Comparison of ENCODE assay signal across 7 cellular contexts in genomic region chr2:46493241-46493970, GRCh38. TPM values are rescaled to one million over a fixed set of nuclear protein-coding genes. Genes with fewer than 3 reads are reported as not detected.
A peak's percentile ranks its signal among the peaks of the same experiment; 100 is the strongest.
DNase-seq lines count a peak whose midpoint lies in the region; ATAC-seq and TF ChIP-seq lines count a peak whose summit lies in the region.

No MANE protein-coding gene starts in this region.

- H4K20me1 ChIP-seq in OCI-LY3 (ENCODE audit: insufficient read depth, low read length), result no peaks in the 10 kb centered on the region

- no peak overlapping the region for H4K8ac ChIP-seq in mesenchymal stem cell (ENCODE audit: low read length)

- H2AFZ ChIP-seq in OCI-LY3 (ENCODE audit: low read depth, low read length) (no peak overlapping the region), mesenchymal stem cell (ENCODE audit: low read depth, low read length) (no peak overlapping the region)

- no peaks in the 10 kb centered on the region for H3K36me3 ChIP-seq in OCI-LY3 (replicated peaks; ENCODE audit: low read depth, low read length)
- no peaks in the 10 kb centered on the region for H3K36me3 ChIP-seq in mesenchymal stem cell (ENCODE audit: control insufficient read depth in 1 of 2, insufficient read depth in 2 of 2, low read depth in 1 of 2, low read length in 2 of 2)

- peak overlapping the region; percentile 39 to 80 for H2BK12ac ChIP-seq in mesenchymal stem cell (ENCODE audit: low read length in 2 of 2)

- H2BK120ac ChIP-seq in mesenchymal stem cell (ENCODE audit: low read depth, low read length), result no peak overlapping the region

- no peak overlapping the region for H2BK5ac ChIP-seq in mesenchymal stem cell (ENCODE audit: low read depth, low read length, poor library complexity, severe bottlenecking)

- no peaks in the 10 kb centered on the region for H3K79me1 ChIP-seq in mesenchymal stem cell (replicated peaks; ENCODE audit: low read length, poor library complexity, severe bottlenecking)

- H3K27ac ChIP-seq in OCI-LY3 (ENCODE audit: low read length), result peak overlapping the region; percentile 80
- H3K27ac ChIP-seq in mesenchymal stem cell (ENCODE audit: low read length, poor library complexity, severe bottlenecking), result no peak overlapping the region

- no peak overlapping the region for H3K14ac ChIP-seq in mesenchymal stem cell (ENCODE audit: low read length in 2 of 2)

- peaks cover 69% of the 10 kb centered on the region for H3K4me1 ChIP-seq in OCI-LY3 (ENCODE audit: low read length)
- H3K4me1 ChIP-seq in mesenchymal stem cell (ENCODE audit: control insufficient read depth, insufficient read depth, low read depth, low read length), result peaks cover 6% of the 10 kb centered on the region

- no peaks in the 10 kb centered on the region for H3K79me2 ChIP-seq in OCI-LY3 (ENCODE audit: low read length)

- H2AK5ac ChIP-seq in mesenchymal stem cell (ENCODE audit: low read length, severe bottlenecking), result no peak overlapping the region

- H3K23ac ChIP-seq in mesenchymal stem cell (ENCODE audit: low read length in 2 of 2), result no peak overlapping the region

- peak overlapping the region; percentile 10 to 28 for H3K4ac ChIP-seq in mesenchymal stem cell (ENCODE audit: low read depth in 1 of 2, low read length in 2 of 2)

- ATAC-seq in GM18909 (IDR thresholded peaks at IDR 0.05; ENCODE audit: poor library complexity, unreplicated experiment), result peak; percentile 80
- peak; percentile 79 for ATAC-seq in HG02759 (IDR thresholded peaks at IDR 0.05; ENCODE audit: unreplicated experiment)

- H4K91ac ChIP-seq in mesenchymal stem cell (ENCODE audit: low read length), result no peak overlapping the region

- 0 out of 2 replicates have a peak, but pooled peaks have one; percentile 6 for TF ChIP-seq CTCF in OCI-LY3 (IDR thresholded peaks at IDR 0.05; ENCODE audit: low read depth, low read length)

- H3K4me2 ChIP-seq in OCI-LY3 (ENCODE audit: low read length), result peak overlapping the region; percentile 81
- no peak overlapping the region for H3K4me2 ChIP-seq in mesenchymal stem cell (ENCODE audit: low read length, poor library complexity, severe bottlenecking)

- H2BK15ac ChIP-seq in mesenchymal stem cell (ENCODE audit: low read depth, poor library complexity, severe bottlenecking), result no peak overlapping the region

- H3K9ac ChIP-seq in OCI-LY3 (ENCODE audit: low read length) (peak overlapping the region; percentile 57; the same call in 1 of the 2 replicates), mesenchymal stem cell (ENCODE audit: low read length) (no peak overlapping the region)

- no peaks in the 10 kb centered on the region for H3K9me3 ChIP-seq in OCI-LY3 (ENCODE audit: insufficient read depth, low read length)
- no peaks in the 10 kb centered on the region for H3K9me3 ChIP-seq in mesenchymal stem cell (ENCODE audit: control insufficient read depth, low read length)

- peak overlapping the region in 1 of 2 experiments; percentile 64 for H3K18ac ChIP-seq in mesenchymal stem cell (ENCODE audit: low read depth in 1 of 2, low read length in 2 of 2)

- H3K27me3 ChIP-seq in OCI-LY3 (ENCODE audit: low read depth, low read length) (peaks cover 4% of the 10 kb centered on the region), mesenchymal stem cell (ENCODE audit: control insufficient read depth in 1 of 2, insufficient read depth in 1 of 2, low read length in 2 of 2) (peaks cover 5 to 11% of the 10 kb centered on the region in 2 experiments)

- WGBS in mesenchymal stem cell, result 26% methylated on average over 8 of the region's 8 CpGs

- H3K4me3 ChIP-seq in OCI-LY3 (ENCODE audit: low read length) (peak overlapping the region; percentile 49), mesenchymal stem cell (ENCODE audit: insufficient read depth in 1 of 2, low read depth in 1 of 2, low read length in 2 of 2) (no peak overlapping the region)

- DNase-seq in mesenchymal stem cell (peak; percentile 83), cortex of kidney (lab: John Stamatoyannopoulos, UW) (no peak), activated gamma-delta T cell (lab: John Stamatoyannopoulos, UW) (no peak)
- no peak for DNase-seq in stimulated activated naive CD4-positive, alpha-beta T cell (lab: John Stamatoyannopoulos, UW)

RNA-seq across cellular contexts. Expression of gene TMEM247, which starts 14.0 kb away (rescaled TPM):
- not detected for polyA plus RNA-seq in mesenchymal stem cell (2013, experiment 1 of 2)
- polyA plus RNA-seq in mesenchymal stem cell (2013, experiment 2 of 2), result not detected

RNA-seq across cellular contexts. Expression of gene RHOQ, which starts 48.9 kb away (rescaled TPM):
- polyA plus RNA-seq in mesenchymal stem cell (2013, experiment 1 of 2), result 174 TPM
- polyA plus RNA-seq in mesenchymal stem cell (2013, experiment 2 of 2), result 178 TPM

RNA-seq across cellular contexts. Expression of gene ATP6V1E2, which starts 49.0 kb away (rescaled TPM):
- polyA plus RNA-seq in mesenchymal stem cell (2013, experiment 1 of 2), result 2.4 TPM
- polyA plus RNA-seq in mesenchymal stem cell (2013, experiment 2 of 2), result 2.2 TPM
